1 cellular context compared by ENCODE assay signal in the genomic region with DNA sequence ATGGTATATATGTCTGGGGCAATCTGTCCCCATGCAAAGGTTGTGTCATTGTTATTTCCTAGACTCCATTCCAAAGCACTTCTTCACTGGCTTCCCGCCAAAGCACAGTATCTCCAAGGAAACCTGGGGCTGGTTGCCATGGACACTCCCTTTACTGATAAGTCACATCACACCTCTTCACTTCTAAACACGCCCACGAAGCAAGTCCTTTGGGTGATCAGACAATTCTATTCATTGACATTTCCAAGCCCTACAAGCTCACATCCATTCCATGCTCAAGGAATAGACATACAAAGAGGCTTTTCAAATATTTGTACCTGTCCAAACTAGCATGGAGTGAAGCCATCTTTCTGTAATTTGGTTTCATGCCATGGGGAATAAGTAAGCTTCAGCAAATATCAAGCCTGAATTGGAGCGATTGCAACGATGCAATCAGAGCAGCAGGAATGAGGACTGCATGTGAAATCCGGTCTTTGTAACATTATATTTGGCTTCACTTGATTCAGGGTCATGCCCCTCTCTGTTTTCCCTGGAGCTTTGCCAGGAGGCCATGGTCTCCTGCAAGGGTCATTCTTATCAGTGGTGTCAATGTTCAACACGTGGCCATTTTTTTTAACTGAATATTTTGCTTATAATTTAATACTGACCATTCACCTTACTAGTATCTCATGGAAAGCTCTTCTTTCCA.
TF ChIP-seq lines count a peak whose summit lies in the region.

No MANE protein-coding gene starts in this region.

TF ChIP-seq in IMR-90, 13 proteins besides CTCF, POLR2A, EP300 and RAD21 (continued from another document):
- TF ChIP-seq MAFK (IDR thresholded peaks at IDR 0.05; ENCODE audit: low read depth, low read length) (no peak), RFX5 (IDR thresholded peaks at IDR 0.05; ENCODE audit: low read depth, low read length) (no peak), MAZ (IDR thresholded peaks at IDR 0.05; ENCODE audit: borderline replicate concordance, low read depth, low read length) (no peak), RCOR1 (IDR thresholded peaks at IDR 0.05; ENCODE audit: insufficient replicate concordance, low read length) (no peak), NFE2L2 (IDR thresholded peaks at IDR 0.05; ENCODE audit: low read depth, low read length) (no peak), MXI1 (IDR thresholded peaks at IDR 0.05; ENCODE audit: borderline replicate concordance, low read depth, low read length) (no peak), CEBPB (IDR thresholded peaks at IDR 0.05; ENCODE audit: low read depth, low read length) (no peak), CHD1 (IDR thresholded peaks at IDR 0.05; ENCODE audit: low read depth, low read length) (no peak), USF2 (IDR thresholded peaks at IDR 0.05; ENCODE audit: low read depth, low read length) (no peak), BHLHE40 (IDR thresholded peaks at IDR 0.05; ENCODE audit: low read depth, low read length) (no peak)
- TF ChIP-seq, protein P1, sequence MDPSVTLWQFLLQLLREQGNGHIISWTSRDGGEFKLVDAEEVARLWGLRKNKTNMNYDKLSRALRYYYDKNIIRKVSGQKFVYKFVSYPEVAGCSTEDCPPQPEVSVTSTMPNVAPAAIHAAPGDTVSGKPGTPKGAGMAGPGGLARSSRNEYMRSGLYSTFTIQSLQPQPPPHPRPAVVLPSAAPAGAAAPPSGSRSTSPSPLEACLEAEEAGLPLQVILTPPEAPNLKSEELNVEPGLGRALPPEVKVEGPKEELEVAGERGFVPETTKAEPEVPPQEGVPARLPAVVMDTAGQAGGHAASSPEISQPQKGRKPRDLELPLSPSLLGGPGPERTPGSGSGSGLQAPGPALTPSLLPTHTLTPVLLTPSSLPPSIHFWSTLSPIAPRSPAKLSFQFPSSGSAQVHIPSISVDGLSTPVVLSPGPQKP (IDR thresholded peaks at IDR 0.05; ENCODE audit: borderline replicate concordance, low read depth, low read length), result no peak
